1 cellular context compared by ENCODE assay signal in the genomic region with DNA sequence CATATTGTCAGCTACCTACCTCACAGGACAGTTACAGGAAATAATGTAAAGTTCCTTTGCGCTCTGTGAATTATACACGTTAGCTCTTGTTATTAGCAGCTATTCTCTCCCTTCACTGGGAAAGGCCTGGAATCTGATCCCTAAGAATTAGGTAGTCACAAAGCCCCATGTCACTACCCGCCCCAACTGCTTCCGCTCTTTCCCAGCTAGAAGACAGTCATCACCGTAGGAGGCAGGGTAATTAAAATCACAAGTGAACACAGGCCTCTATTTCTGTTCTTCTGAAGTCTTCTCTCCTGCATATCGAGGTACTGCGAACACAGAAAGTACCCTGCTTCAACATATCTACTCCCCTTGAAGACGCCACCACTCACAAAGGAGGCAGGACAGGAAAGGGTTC.
TF ChIP-seq lines count a peak whose summit lies in the region.

No MANE protein-coding gene starts in this region.

TF ChIP-seq in WTC11, 78 proteins besides CTCF, POLR2A, EP300 and RAD21 (continued from another document):
- no peak for TF ChIP-seq ARID4B (CRISPR knock-in tag; IDR thresholded peaks at IDR 0.05; ENCODE audit: borderline replicate concordance)
- TF ChIP-seq SP1 (CRISPR knock-in tag; conservative IDR thresholded peaks at IDR 0.05): no peak
- TF ChIP-seq SMAD4 (CRISPR knock-in tag; IDR thresholded peaks at IDR 0.05): no peak
- no peak for TF ChIP-seq TEAD1 (CRISPR knock-in tag; IDR thresholded peaks at IDR 0.05)
- TF ChIP-seq, protein P1, sequence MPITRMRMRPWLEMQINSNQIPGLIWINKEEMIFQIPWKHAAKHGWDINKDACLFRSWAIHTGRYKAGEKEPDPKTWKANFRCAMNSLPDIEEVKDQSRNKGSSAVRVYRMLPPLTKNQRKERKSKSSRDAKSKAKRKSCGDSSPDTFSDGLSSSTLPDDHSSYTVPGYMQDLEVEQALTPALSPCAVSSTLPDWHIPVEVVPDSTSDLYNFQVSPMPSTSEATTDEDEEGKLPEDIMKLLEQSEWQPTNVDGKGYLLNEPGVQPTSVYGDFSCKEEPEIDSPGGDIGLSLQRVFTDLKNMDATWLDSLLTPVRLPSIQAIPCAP (CRISPR knock-in tag; IDR thresholded peaks at IDR 0.05): no peak
- TF ChIP-seq TCF7 (CRISPR knock-in tag; IDR thresholded peaks at IDR 0.05; ENCODE audit: low read depth): no peak
- no peak for TF ChIP-seq RELA (CRISPR knock-in tag; IDR thresholded peaks at IDR 0.05; ENCODE audit: borderline replicate concordance)
- TF ChIP-seq MYBL2 (CRISPR knock-in tag; IDR thresholded peaks at IDR 0.05): no peak
- TF ChIP-seq CREB1 (CRISPR knock-in tag; IDR thresholded peaks at IDR 0.05): no peak
- no peak for TF ChIP-seq OVOL2 (CRISPR knock-in tag; IDR thresholded peaks at IDR 0.05; ENCODE audit: borderline replicate concordance)
- no peak for TF ChIP-seq MAX (CRISPR knock-in tag; IDR thresholded peaks at IDR 0.05)
- TF ChIP-seq ZNF138 (CRISPR knock-in tag; conservative IDR thresholded peaks at IDR 0.05): no peak
- TF ChIP-seq PRRX2 (CRISPR knock-in tag; IDR thresholded peaks at IDR 0.05): no peak
